In genomic region chr12:9392842-9393241, GRCh38 we compare ENCODE assay signal across 29 cellular contexts.
"Had no signal": no experiment of that assay in that cellular context is flagged by ENCODE, and none has a peak within 500 bp of the region (broad histone marks: within the 10 kb centered on the region; RNA-seq: fewer than 3 reads in every experiment).

No MANE protein-coding gene starts in this region.

- H3K27me3 Mint-ChIP-seq: activated CD4-positive, alpha-beta memory T cell treated with anti-CD3 and anti-CD28 coated beads for 36 hours; activated CD4-positive, alpha-beta T cell treated with anti-CD3 and anti-CD28 coated beads, Interleukin-2, amount 10 ng/mL, durations not matched to agents 7 days and 5 days; activated naive CD8-positive, alpha-beta T cell treated with anti-CD3 and anti-CD28 coated beads, Interleukin-2, amount 50 U/mL, for 24 hours; central memory CD8-positive, alpha-beta T cell; T-cell had no signal

- FAIRE-seq: TTC549 had no signal

- H3K36me3 ChIP-seq: ascending aorta had no signal

- H3K9me3 Mint-ChIP-seq: activated CD4-positive, alpha-beta memory T cell treated with anti-CD3 and anti-CD28 coated beads for 36 hours; activated CD4-positive, alpha-beta T cell treated with anti-CD3 and anti-CD28 coated beads, Interleukin-2, amount 10 ng/mL, durations not matched to agents 7 days and 5 days; activated naive CD4-positive, alpha-beta T cell treated with anti-CD3 and anti-CD28 coated beads, Interleukin-2, amount 50 U/mL, for 72 hours; activated naive CD8-positive, alpha-beta T cell treated with anti-CD3 and anti-CD28 coated beads, Interleukin-2, amount 50 U/mL, for 24 hours; activated T-cell treated with anti-CD3 and anti-CD28 coated beads, Interleukin-2, amount 50 U/mL, for 4 hours; central memory CD8-positive, alpha-beta T cell; T-cell had no signal

- H3K9me3 ChIP-seq: ascending aorta, body of pancreas had no signal

- H3K4me1 ChIP-seq: ascending aorta had no signal

- DNase-seq: activated CD4-positive, alpha-beta memory T cell treated with anti-CD3 and anti-CD28 coated beads for 36 hours; activated CD4-positive, alpha-beta T cell treated with anti-CD3 and anti-CD28 coated beads, Interleukin-2, amount 10 ng/mL, durations not matched to agents 7 days and 5 days; activated CD4-positive, CD25-positive, alpha-beta regulatory T cell; activated CD8-positive, alpha-beta memory T cell treated with anti-CD3 and anti-CD28 coated beads for 24 hours; activated effector memory CD4-positive, alpha-beta T cell treated with anti-CD3 and anti-CD28 coated beads, Interleukin-2, amount 50 U/mL, for 16 hours; activated naive CD4-positive, alpha-beta T cell treated with Interleukin-2 at 50 U/mL for 16 hours; activated naive CD8-positive, alpha-beta T cell treated with anti-CD3 and anti-CD28 coated beads, Interleukin-2, amount 50 U/mL, for 24 hours; activated T-cell treated with anti-CD3 and anti-CD28 coated beads, Interleukin-2, amount 50 U/mL, for 4 hours; amniotic stem cell; body of pancreas; NCI-H1105 treated with DMSO at 0.1 percent for 48 hours; NCI-H146; NCI-H187 treated with DMSO at 0.1 percent for 48 hours; NCI-H2081 treated with DMSO at 0.1 percent for 48 hours; NCI-H2171 treated with DMSO at 0.1 percent for 48 hours; NCI-H226; NCI-H510A; NCI-H526 treated with DMSO at 0.1 percent for 48 hours; NCI-H82; T-cell; T-helper 2 cell; T1000 had no signal

- H3K27me3 ChIP-seq: ascending aorta, body of pancreas had no signal

- ATAC-seq: activated naive CD4-positive, alpha-beta T cell treated with anti-CD3 and anti-CD28 coated beads, Interleukin-2, amount 50 U/mL, for 72 hours; activated naive CD8-positive, alpha-beta T cell treated with anti-CD3 and anti-CD28 coated beads, Interleukin-2, amount 50 U/mL, for 24 hours; activated T-cell treated with anti-CD3 and anti-CD28 coated beads, Interleukin-2, amount 50 U/mL, for 4 hours; body of pancreas; Right ventricle myocardium inferior; T-cell had no signal

- H3K27ac ChIP-seq: ascending aorta, body of pancreas, SK-N-MC, VCaP had no signal

- H3K27ac Mint-ChIP-seq: activated CD4-positive, alpha-beta memory T cell treated with anti-CD3 and anti-CD28 coated beads for 36 hours; activated CD4-positive, alpha-beta T cell treated with anti-CD3 and anti-CD28 coated beads, Interleukin-2, amount 10 ng/mL, durations not matched to agents 7 days and 5 days; activated naive CD8-positive, alpha-beta T cell treated with anti-CD3 and anti-CD28 coated beads, Interleukin-2, amount 50 U/mL, for 24 hours; T-cell had no signal

- H3K4me3 Mint-ChIP-seq: activated CD4-positive, alpha-beta memory T cell treated with anti-CD3 and anti-CD28 coated beads for 36 hours; activated CD4-positive, alpha-beta T cell treated with anti-CD3 and anti-CD28 coated beads, Interleukin-2, amount 10 ng/mL, durations not matched to agents 7 days and 5 days; activated naive CD8-positive, alpha-beta T cell treated with anti-CD3 and anti-CD28 coated beads, Interleukin-2, amount 50 U/mL, for 24 hours; activated T-cell treated with anti-CD3 and anti-CD28 coated beads, Interleukin-2, amount 50 U/mL, for 4 hours; central memory CD8-positive, alpha-beta T cell; T-cell had no signal

- H3K4me3 ChIP-seq: ascending aorta, body of pancreas, SK-N-MC had no signal
